1 cellular context compared by ENCODE assay signal in genomic region chr16:84116720-84117481, GRCh38.
TF ChIP-seq lines count a peak whose summit lies in the region.

Gene MBTPS1, minus strand, starts transcription at chr16:84116942. Its CDS starts 15,159 bp downstream, at chr16:84101783.

TF ChIP-seq in WTC11, 78 proteins besides CTCF, POLR2A, EP300 and RAD21 (continued from another document and continues in another):
- TF ChIP-seq PREB (CRISPR knock-in tag; IDR thresholded peaks at IDR 0.05; ENCODE audit: borderline replicate concordance) (no peak; the same call in 1 of the 2 replicates), EMX1 (CRISPR knock-in tag; IDR thresholded peaks at IDR 0.05) (no peak), ZNF425 (CRISPR knock-in tag; conservative IDR thresholded peaks at IDR 0.05) (no peak), SP1 (CRISPR knock-in tag; conservative IDR thresholded peaks at IDR 0.05) (peak; percentile 76), ZNF219 (CRISPR knock-in tag; IDR thresholded peaks at IDR 0.05; ENCODE audit: borderline replicate concordance) (0 out of 2 replicates have a peak, but pooled peaks have one; percentile 32), CBFB (CRISPR knock-in tag; IDR thresholded peaks at IDR 0.05; ENCODE audit: low read depth) (no peak), AFF4 (CRISPR knock-in tag; IDR thresholded peaks at IDR 0.05; ENCODE audit: borderline replicate concordance) (no peak), TEAD4 (CRISPR knock-in tag; IDR thresholded peaks at IDR 0.05) (no peak), FOXJ3 (CRISPR knock-in tag; IDR thresholded peaks at IDR 0.05; ENCODE audit: borderline replicate concordance) (no peak), ZNF232 (CRISPR knock-in tag; IDR thresholded peaks at IDR 0.05) (peak; percentile 85; the same call in 1 of the 2 replicates), CREM (CRISPR knock-in tag; IDR thresholded peaks at IDR 0.05) (peak; percentile 40; the same call in 1 of the 2 replicates), CREB1 (CRISPR knock-in tag; IDR thresholded peaks at IDR 0.05) (no peak), SOX15 (CRISPR knock-in tag; IDR thresholded peaks at IDR 0.05) (no peak), ZNF317 (CRISPR knock-in tag; IDR thresholded peaks at IDR 0.05; ENCODE audit: borderline replicate concordance, low read depth) (no peak), ZNF423 (CRISPR knock-in tag; IDR thresholded peaks at IDR 0.05) (no peak), ELF4 (CRISPR knock-in tag; IDR thresholded peaks at IDR 0.05; ENCODE audit: low read depth) (no peak), HMGXB4 (CRISPR knock-in tag; IDR thresholded peaks at IDR 0.05) (peak; percentile 92), ZNF532 (CRISPR knock-in tag; IDR thresholded peaks at IDR 0.05; ENCODE audit: borderline replicate concordance) (no peak), MYBL2 (CRISPR knock-in tag; IDR thresholded peaks at IDR 0.05) (no peak), ATF1 (CRISPR knock-in tag; IDR thresholded peaks at IDR 0.05) (no peak), ZBTB21 (CRISPR knock-in tag; IDR thresholded peaks at IDR 0.05; ENCODE audit: borderline replicate concordance) (no peak), PRRX2 (CRISPR knock-in tag; IDR thresholded peaks at IDR 0.05) (no peak), ZNF396 (CRISPR knock-in tag; IDR thresholded peaks at IDR 0.05; ENCODE audit: borderline replicate concordance) (no peak), FOXK1 (CRISPR knock-in tag; IDR thresholded peaks at IDR 0.05) (peak; percentile 100), TCF7 (CRISPR knock-in tag; IDR thresholded peaks at IDR 0.05; ENCODE audit: low read depth) (peak; percentile 48; the same call in 1 of the 2 replicates), NFE2L1 (CRISPR knock-in tag; IDR thresholded peaks at IDR 0.05) (peak; percentile 20; the same call in 1 of the 2 replicates), GTF2I (CRISPR knock-in tag; conservative IDR thresholded peaks at IDR 0.05) (no peak), KAT7 (CRISPR knock-in tag; IDR thresholded peaks at IDR 0.05; ENCODE audit: borderline replicate concordance) (no peak)
- TF ChIP-seq, protein P1, sequence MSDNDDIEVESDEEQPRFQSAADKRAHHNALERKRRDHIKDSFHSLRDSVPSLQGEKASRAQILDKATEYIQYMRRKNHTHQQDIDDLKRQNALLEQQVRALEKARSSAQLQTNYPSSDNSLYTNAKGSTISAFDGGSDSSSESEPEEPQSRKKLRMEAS (CRISPR knock-in tag; IDR thresholded peaks at IDR 0.05): peak; percentile 83
- TF ChIP-seq, protein P2, sequence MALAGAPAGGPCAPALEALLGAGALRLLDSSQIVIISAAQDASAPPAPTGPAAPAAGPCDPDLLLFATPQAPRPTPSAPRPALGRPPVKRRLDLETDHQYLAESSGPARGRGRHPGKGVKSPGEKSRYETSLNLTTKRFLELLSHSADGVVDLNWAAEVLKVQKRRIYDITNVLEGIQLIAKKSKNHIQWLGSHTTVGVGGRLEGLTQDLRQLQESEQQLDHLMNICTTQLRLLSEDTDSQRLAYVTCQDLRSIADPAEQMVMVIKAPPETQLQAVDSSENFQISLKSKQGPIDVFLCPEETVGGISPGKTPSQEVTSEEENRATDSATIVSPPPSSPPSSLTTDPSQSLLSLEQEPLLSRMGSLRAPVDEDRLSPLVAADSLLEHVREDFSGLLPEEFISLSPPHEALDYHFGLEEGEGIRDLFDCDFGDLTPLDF (CRISPR knock-in tag; IDR thresholded peaks at IDR 0.05): no peak
- TF ChIP-seq, protein P3, sequence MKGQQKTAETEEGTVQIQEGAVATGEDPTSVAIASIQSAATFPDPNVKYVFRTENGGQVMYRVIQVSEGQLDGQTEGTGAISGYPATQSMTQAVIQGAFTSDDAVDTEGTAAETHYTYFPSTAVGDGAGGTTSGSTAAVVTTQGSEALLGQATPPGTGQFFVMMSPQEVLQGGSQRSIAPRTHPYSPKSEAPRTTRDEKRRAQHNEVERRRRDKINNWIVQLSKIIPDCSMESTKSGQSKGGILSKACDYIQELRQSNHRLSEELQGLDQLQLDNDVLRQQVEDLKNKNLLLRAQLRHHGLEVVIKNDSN (CRISPR knock-in tag; IDR thresholded peaks at IDR 0.05): no peak
- TF ChIP-seq, protein P4, sequence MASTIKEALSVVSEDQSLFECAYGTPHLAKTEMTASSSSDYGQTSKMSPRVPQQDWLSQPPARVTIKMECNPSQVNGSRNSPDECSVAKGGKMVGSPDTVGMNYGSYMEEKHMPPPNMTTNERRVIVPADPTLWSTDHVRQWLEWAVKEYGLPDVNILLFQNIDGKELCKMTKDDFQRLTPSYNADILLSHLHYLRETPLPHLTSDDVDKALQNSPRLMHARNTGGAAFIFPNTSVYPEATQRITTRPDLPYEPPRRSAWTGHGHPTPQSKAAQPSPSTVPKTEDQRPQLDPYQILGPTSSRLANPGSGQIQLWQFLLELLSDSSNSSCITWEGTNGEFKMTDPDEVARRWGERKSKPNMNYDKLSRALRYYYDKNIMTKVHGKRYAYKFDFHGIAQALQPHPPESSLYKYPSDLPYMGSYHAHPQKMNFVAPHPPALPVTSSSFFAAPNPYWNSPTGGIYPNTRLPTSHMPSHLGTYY (CRISPR knock-in tag; IDR thresholded peaks at IDR 0.05): no peak
- TF ChIP-seq, protein P5, sequence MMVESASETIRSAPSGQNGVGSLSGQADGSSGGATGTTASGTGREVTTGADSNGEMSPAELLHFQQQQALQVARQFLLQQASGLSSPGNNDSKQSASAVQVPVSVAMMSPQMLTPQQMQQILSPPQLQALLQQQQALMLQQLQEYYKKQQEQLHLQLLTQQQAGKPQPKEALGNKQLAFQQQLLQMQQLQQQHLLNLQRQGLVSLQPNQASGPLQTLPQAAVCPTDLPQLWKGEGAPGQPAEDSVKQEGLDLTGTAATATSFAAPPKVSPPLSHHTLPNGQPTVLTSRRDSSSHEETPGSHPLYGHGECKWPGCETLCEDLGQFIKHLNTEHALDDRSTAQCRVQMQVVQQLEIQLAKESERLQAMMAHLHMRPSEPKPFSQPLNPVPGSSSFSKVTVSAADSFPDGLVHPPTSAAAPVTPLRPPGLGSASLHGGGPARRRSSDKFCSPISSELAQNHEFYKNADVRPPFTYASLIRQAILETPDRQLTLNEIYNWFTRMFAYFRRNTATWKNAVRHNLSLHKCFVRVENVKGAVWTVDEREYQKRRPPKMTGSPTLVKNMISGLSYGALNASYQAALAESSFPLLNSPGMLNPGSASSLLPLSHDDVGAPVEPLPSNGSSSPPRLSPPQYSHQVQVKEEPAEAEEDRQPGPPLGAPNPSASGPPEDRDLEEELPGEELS (CRISPR knock-in tag; IDR thresholded peaks at IDR 0.05): peak; percentile 76
- TF ChIP-seq, protein P6, sequence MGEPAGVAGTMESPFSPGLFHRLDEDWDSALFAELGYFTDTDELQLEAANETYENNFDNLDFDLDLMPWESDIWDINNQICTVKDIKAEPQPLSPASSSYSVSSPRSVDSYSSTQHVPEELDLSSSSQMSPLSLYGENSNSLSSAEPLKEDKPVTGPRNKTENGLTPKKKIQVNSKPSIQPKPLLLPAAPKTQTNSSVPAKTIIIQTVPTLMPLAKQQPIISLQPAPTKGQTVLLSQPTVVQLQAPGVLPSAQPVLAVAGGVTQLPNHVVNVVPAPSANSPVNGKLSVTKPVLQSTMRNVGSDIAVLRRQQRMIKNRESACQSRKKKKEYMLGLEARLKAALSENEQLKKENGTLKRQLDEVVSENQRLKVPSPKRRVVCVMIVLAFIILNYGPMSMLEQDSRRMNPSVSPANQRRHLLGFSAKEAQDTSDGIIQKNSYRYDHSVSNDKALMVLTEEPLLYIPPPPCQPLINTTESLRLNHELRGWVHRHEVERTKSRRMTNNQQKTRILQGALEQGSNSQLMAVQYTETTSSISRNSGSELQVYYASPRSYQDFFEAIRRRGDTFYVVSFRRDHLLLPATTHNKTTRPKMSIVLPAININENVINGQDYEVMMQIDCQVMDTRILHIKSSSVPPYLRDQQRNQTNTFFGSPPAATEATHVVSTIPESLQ (CRISPR knock-in tag; IDR thresholded peaks at IDR 0.05): no peak
- TF ChIP-seq, protein P7, sequence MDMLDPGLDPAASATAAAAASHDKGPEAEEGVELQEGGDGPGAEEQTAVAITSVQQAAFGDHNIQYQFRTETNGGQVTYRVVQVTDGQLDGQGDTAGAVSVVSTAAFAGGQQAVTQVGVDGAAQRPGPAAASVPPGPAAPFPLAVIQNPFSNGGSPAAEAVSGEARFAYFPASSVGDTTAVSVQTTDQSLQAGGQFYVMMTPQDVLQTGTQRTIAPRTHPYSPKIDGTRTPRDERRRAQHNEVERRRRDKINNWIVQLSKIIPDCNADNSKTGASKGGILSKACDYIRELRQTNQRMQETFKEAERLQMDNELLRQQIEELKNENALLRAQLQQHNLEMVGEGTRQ (CRISPR knock-in tag; IDR thresholded peaks at IDR 0.05): no peak
